ENCODE assay signal across 21 cellular contexts in the genomic region with DNA sequence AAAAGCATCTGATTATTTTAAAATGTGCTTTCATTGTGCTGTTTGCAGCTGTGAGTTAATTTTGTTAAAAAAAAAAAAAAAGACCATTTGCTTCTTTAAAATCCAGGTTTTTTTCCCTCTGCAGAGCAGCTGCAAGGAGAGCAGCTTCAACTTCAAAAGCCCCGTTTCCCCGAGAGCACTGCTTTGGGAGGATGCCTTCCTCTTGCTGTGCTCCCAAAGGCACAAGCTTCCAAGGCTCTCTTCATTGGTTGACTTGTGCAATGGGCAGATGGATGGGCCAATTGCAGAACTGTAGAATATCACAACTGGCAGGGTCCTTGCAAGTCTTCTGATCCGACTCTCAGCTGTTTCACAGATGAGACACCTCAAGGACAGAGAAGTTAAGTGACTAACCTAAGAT.
"Had no signal": no experiment of that assay in that cellular context is flagged by ENCODE, and none has a peak within 500 bp of the region (broad histone marks: within the 10 kb centered on the region; RNA-seq: fewer than 3 reads in every experiment).

No MANE protein-coding gene starts in this region.

- H3K4me1 Mint-ChIP-seq: immature natural killer cell had no signal

- H3K9me3 ChIP-seq: esophagus muscularis mucosa, gastrocnemius medialis, left lung, lower lobe of right lung had no signal

- H3K27ac Mint-ChIP-seq: immature natural killer cell had no signal

- ATAC-seq: gastrocnemius medialis, left lung, lower lobe of right lung had no signal

- H3K4me3 Mint-ChIP-seq: immature natural killer cell had no signal

- DNase-seq: dermis blood vessel endothelial cell; dorsolateral prefrontal cortex; effector CD4-positive, alpha-beta T cell; effector memory CD4-positive, alpha-beta T cell; foreskin fibroblast; foreskin melanocyte; gastrocnemius medialis; glutamatergic neuron; head of caudate nucleus; hypothalamus; immature natural killer cell; islet precursor cell; kidney; kidney glomerular epithelial cell; left lung; lower lobe of right lung; mesenchymal stem cell; midbrain had no signal

- H3K36me3 Mint-ChIP-seq: immature natural killer cell had no signal

- H3K4me3 ChIP-seq: coronary artery, dorsolateral prefrontal cortex, esophagus muscularis mucosa, gastrocnemius medialis, hepatocyte, left lung, lower lobe of right lung had no signal

- H2AFZ ChIP-seq: hepatocyte had no signal

- H3K27ac ChIP-seq: coronary artery, dorsolateral prefrontal cortex, esophagus muscularis mucosa, gastrocnemius medialis, hepatocyte, left lung, lower lobe of right lung had no signal

- H3K79me2 ChIP-seq: hepatocyte had no signal

- H3K4me1 ChIP-seq: esophagus muscularis mucosa, gastrocnemius medialis, left lung, lower lobe of right lung had no signal

- H3K36me3 ChIP-seq: esophagus muscularis mucosa, gastrocnemius medialis, left lung, lower lobe of right lung had no signal

- H3K4me2 ChIP-seq: hepatocyte had no signal

- H3K27me3 ChIP-seq: dorsolateral prefrontal cortex, esophagus muscularis mucosa, gastrocnemius medialis, hepatocyte, left lung had no signal
